ENCODE assay signal across 12 cellular contexts in genomic region chr6:143543435-143543834, GRCh38. TPM values are rescaled to one million over a fixed set of nuclear protein-coding genes. Genes with fewer than 3 reads are reported as not detected.
A peak's percentile ranks its signal among the peaks of the same experiment; 100 is the strongest.
DNase-seq lines count a peak whose midpoint lies in the region; ATAC-seq and TF ChIP-seq lines count a peak whose summit lies in the region.
"Had no signal": no experiment of that assay in that cellular context is flagged by ENCODE, and none has a peak within 500 bp of the region (broad histone marks: within the 10 kb centered on the region; RNA-seq: fewer than 3 reads in every experiment).

No MANE protein-coding gene starts in this region.

- H3K4me3 ChIP-seq in GM23338, result no peak overlapping the region
- H3K4me3 ChIP-seq: A549, ovary, suprapubic skin had no signal

- H3K9me3 ChIP-seq in T-helper 17 cell (ENCODE audit: control insufficient read depth, low read length, poor library complexity, severe bottlenecking), result no peaks in the 10 kb centered on the region
- H3K9me3 ChIP-seq: A549, ovary, suprapubic skin had no signal

- H3K4me1 Mint-ChIP-seq in activated CD4-positive, alpha-beta T cell treated with anti-CD3 and anti-CD28 coated beads for 36 hours, result peaks cover 79% of the 10 kb centered on the region
- peaks cover 12% of the 10 kb centered on the region for H3K4me1 Mint-ChIP-seq in GM23338
- H3K4me1 Mint-ChIP-seq in T-helper 17 cell, result peaks cover 70% of the 10 kb centered on the region
- peaks cover 34% of the 10 kb centered on the region for H3K4me1 Mint-ChIP-seq in osteocyte (ENCODE audit: unreplicated experiment)

- no peaks in the 10 kb centered on the region for H3K9me2 ChIP-seq in GM23338 (ENCODE audit: insufficient read depth)

- CTCF ChIA-PET in activated CD4-positive, alpha-beta T cell treated with anti-CD3 and anti-CD28 coated beads for 36 hours (lab: Charles Lee), result no interaction called here

- no peaks in the 10 kb centered on the region for H3K36me3 Mint-ChIP-seq in activated CD4-positive, alpha-beta T cell treated with anti-CD3 and anti-CD28 coated beads for 36 hours (ENCODE audit: low read depth)
- H3K36me3 Mint-ChIP-seq in GM23338 (ENCODE audit: low read depth) (no peaks in the 10 kb centered on the region), T-helper 17 cell (ENCODE audit: low read depth) (peaks cover 2% of the 10 kb centered on the region), osteocyte (ENCODE audit: unreplicated experiment) (no peaks in the 10 kb centered on the region)

- peaks cover 7% of the 10 kb centered on the region; the same call in 1 of the 2 replicates for H3K4me1 ChIP-seq in GM23338 (ENCODE audit: insufficient read depth)
- H3K4me1 ChIP-seq: suprapubic skin had no signal

- peak overlapping the region; percentile 11 for H3K27ac Mint-ChIP-seq in activated CD4-positive, alpha-beta T cell treated with anti-CD3 and anti-CD28 coated beads for 36 hours
- H3K27ac Mint-ChIP-seq in GM23338, result no peak overlapping the region
- peak overlapping the region; percentile 97 for H3K27ac Mint-ChIP-seq in T-helper 17 cell
- H3K27ac Mint-ChIP-seq in osteocyte (ENCODE audit: unreplicated experiment), result peak overlapping the region; percentile 0

- POLR2A ChIA-PET in activated CD4-positive, alpha-beta T cell treated with anti-CD3 and anti-CD28 coated beads for 36 hours (lab: Charles Lee), result interaction anchor here (1.0 kb wide), 1 partner anchor 10 kb away, joined by 3 read pairs; no protein-coding TSS in a partner anchor

- intact Hi-C loops in activated CD4-positive, alpha-beta T cell treated with anti-CD3 and anti-CD28 coated beads for 36 hours (cut with DNase I, micrococcal nuclease), result no loop called here

- 0 out of 2 replicates have a peak overlapping the region, but pooled peaks have one; percentile 35 for H3K4me2 ChIP-seq in GM23338
- H3K4me2 ChIP-seq: A549 had no signal

- H3K27me3 Mint-ChIP-seq in activated CD4-positive, alpha-beta T cell treated with anti-CD3 and anti-CD28 coated beads for 36 hours, result no peaks in the 10 kb centered on the region
- H3K27me3 Mint-ChIP-seq in GM23338 (ENCODE audit: insufficient read depth, low read depth, poor library complexity), result peaks cover 14% of the 10 kb centered on the region
- no peaks in the 10 kb centered on the region for H3K27me3 Mint-ChIP-seq in T-helper 17 cell
- no peaks in the 10 kb centered on the region for H3K27me3 Mint-ChIP-seq in osteocyte (ENCODE audit: unreplicated experiment)

- DNase-seq in activated CD4-positive, alpha-beta T cell treated with anti-CD3 and anti-CD28 coated beads for 36 hours, result no peak
- DNase-seq in activated CD4-positive, alpha-beta T cell treated with anti-CD3 and anti-CD28 coated beads for 48 hours, result no peak
- DNase-seq in GM23338 (ENCODE audit: low spot score) (no peak), T-helper 17 cell (no peak), osteocyte (ENCODE audit: extremely low spot score, unreplicated experiment) (no peak)
- DNase-seq in activated CD4-positive, CD25-positive, alpha-beta regulatory T cell treated with anti-CD3 and anti-CD28 coated beads, Interleukin-2, amount 50 U/mL, for 72 hours, result no peak
- DNase-seq: ovary, SHP77 had no signal

- no peaks in the 10 kb centered on the region for H4K20me1 ChIP-seq in GM23338 (replicated peaks; ENCODE audit: insufficient read depth)

- H2AFZ ChIP-seq in GM23338, result peak overlapping the region; percentile 10; the same call in 1 of the 2 replicates

- H3K27me3 ChIP-seq in GM23338 (ENCODE audit: insufficient read depth), result peaks cover 12% of the 10 kb centered on the region
- H3K27me3 ChIP-seq: ovary, suprapubic skin had no signal

- no peaks in the 10 kb centered on the region for H3K79me2 ChIP-seq in GM23338 (replicated peaks; ENCODE audit: insufficient read depth)

- H3K27ac ChIP-seq in GM23338 (ENCODE audit: low read depth), result no peak overlapping the region
- H3K27ac ChIP-seq: A549, ovary, suprapubic skin had no signal

- no peak overlapping the region for H3K4me3 Mint-ChIP-seq in activated CD4-positive, alpha-beta T cell treated with anti-CD3 and anti-CD28 coated beads for 36 hours
- H3K4me3 Mint-ChIP-seq in GM23338 (no peak overlapping the region), T-helper 17 cell (peak overlapping the region; percentile 71), osteocyte (ENCODE audit: unreplicated experiment) (no peak overlapping the region)

- no peaks in the 10 kb centered on the region for H3K36me3 ChIP-seq in GM23338 (ENCODE audit: insufficient read depth)
- H3K36me3 ChIP-seq: ovary, suprapubic skin had no signal

- no peaks in the 10 kb centered on the region for H3K9me3 Mint-ChIP-seq in activated CD4-positive, alpha-beta T cell treated with anti-CD3 and anti-CD28 coated beads for 36 hours (ENCODE audit: low read depth)
- H3K9me3 Mint-ChIP-seq in GM23338 (no peaks in the 10 kb centered on the region), osteocyte (ENCODE audit: unreplicated experiment) (no peaks in the 10 kb centered on the region)

- TF ChIP-seq CTCF in GM23338 (conservative IDR thresholded peaks at IDR 0.05; ENCODE audit: low read depth in 2 of 2), result no peak
- no peak for TF ChIP-seq CTCF in osteocyte (IDR thresholded peaks at IDR 0.05)

- ATAC-seq in activated CD4-positive, alpha-beta T cell treated with anti-CD3 and anti-CD28 coated beads for 36 hours, result no peak
- ATAC-seq in GM23338 (no peak), T-helper 17 cell (no peak), GM19463 (IDR thresholded peaks at IDR 0.05; ENCODE audit: unreplicated experiment) (no peak), HG03108 (IDR thresholded peaks at IDR 0.05; ENCODE audit: unreplicated experiment) (no peak)
- ATAC-seq: A549 had no signal

- H3F3A ChIP-seq in GM23338 (replicated peaks; ENCODE audit: low read depth), result no peaks in the 10 kb centered on the region

TF ChIP-seq in GM23338, 12 proteins besides CTCF, POLR2A, EP300 and RAD21:
- TF ChIP-seq ZNF331 (CRISPR knock-in tag; IDR thresholded peaks at IDR 0.05; ENCODE audit: low read depth) (no peak), ETS1 (IDR thresholded peaks at IDR 0.05) (no peak)

RNA-seq across cellular contexts. Expression of gene FUCA2, which starts 31.9 kb away (rescaled TPM):
- total RNA-seq in activated CD4-positive, alpha-beta T cell treated with anti-CD3 and anti-CD28 coated beads for 36 hours, result 1 to 10 TPM; 6.7 to 7.8 TPM
- total RNA-seq in GM23338 (2014; rRNA removed; shearing (Covaris generic)), result 33.4 and 43.1 TPM in 2 replicates
- polyA plus RNA-seq in GM23338 (2016; fragmentation: Nextera tagmentation; extraction: Ambion mirVana), result 30.0 and 31.8 TPM in 2 replicates
- total RNA-seq in T-helper 17 cell, result 1 to 10 TPM; 7.8 to 8.3 TPM
- total RNA-seq in osteocyte, result 58.7 and 63.8 TPM in 2 replicates
